ENCODE assay signal across 16 cellular contexts in the genomic region with DNA sequence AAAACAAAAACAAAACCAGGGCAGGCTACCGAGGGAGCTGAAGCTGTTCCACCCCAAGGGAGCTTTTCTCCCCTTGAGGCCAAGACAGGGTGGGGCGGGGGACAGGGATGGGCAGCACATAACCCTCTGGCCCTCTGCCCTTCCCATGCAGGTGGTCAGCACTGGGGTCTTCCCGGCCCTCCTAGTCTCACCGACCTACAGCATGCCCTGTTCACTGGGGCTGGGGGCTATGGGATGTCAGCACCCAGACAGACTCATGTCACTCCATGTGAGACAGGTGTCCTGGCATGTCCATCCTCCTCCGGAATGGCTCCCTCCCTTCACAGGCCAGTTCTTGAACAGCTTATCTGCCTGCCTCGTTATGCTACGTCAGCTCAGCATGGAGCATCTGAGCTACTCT. TPM values are rescaled to one million over a fixed set of nuclear protein-coding genes. Genes with fewer than 3 reads are reported as not detected.
DNase-seq lines count a peak whose midpoint lies in the region; ATAC-seq and TF ChIP-seq lines count a peak whose summit lies in the region.
"Had no signal": no experiment of that assay in that cellular context is flagged by ENCODE, and none has a peak within 500 bp of the region (broad histone marks: within the 10 kb centered on the region; RNA-seq: fewer than 3 reads in every experiment).

No MANE protein-coding gene starts in this region.

- no peak overlapping the region for H3K9ac ChIP-seq in IMR-90 (ENCODE audit: low read depth, low read length)
- H3K9ac ChIP-seq: BLaER1 treated with 17β-estradiol and CSF1 and Interleukin-3, amounts not matched to agents 10 nM and 100 nM had no signal

- peaks cover 29% of the 10 kb centered on the region for H3K36me3 Mint-ChIP-seq in brain
- H3K36me3 Mint-ChIP-seq: CD8-positive, alpha-beta T cell had no signal

- no peak overlapping the region for H2AK5ac ChIP-seq in IMR-90 (ENCODE audit: low read depth, low read length)

- no CpG with 5 or more reads among the region's 7 CpGs for WGBS in IMR-90 (ENCODE audit: extremely low coverage in 2 of 2, insufficient read length in 1 of 2), 2 experiments

- H3K36me3 ChIP-seq in IMR-90 (ENCODE audit: control insufficient read depth, insufficient read depth, low read length) = no peaks in the 10 kb centered on the region
- H3K36me3 ChIP-seq: BLaER1 treated with 17β-estradiol and CSF1 and Interleukin-3, amounts not matched to agents 10 nM and 100 nM; HAP-1 had no signal

- H2BK120ac ChIP-seq in IMR-90 (ENCODE audit: low read depth, low read length) = no peak overlapping the region

- H4K5ac ChIP-seq in IMR-90 (ENCODE audit: low read depth, low read length) = no peak overlapping the region

- H3K9me3 Mint-ChIP-seq in brain = peaks cover 0 to 7% (median 3%) of the 10 kb centered on the region in 5 experiments
- no peaks in the 10 kb centered on the region for H3K9me3 Mint-ChIP-seq in stimulated activated naive CD8-positive, alpha-beta T cell treated with anti-CD3 and anti-CD28 coated beads, Interleukin-15, amount 100 ng/mL, for 72 hours

- in situ Hi-C loops in IMR-90 (cut with MboI; ENCODE audit: low sequenced_read_pairs) = no loop called here

- H3K4me3 Mint-ChIP-seq in brain = no peak overlapping the region
- H3K4me3 Mint-ChIP-seq in stimulated activated naive CD8-positive, alpha-beta T cell treated with anti-CD3 and anti-CD28 coated beads, Interleukin-15, amount 100 ng/mL, for 72 hours = no peak overlapping the region
- H3K4me3 Mint-ChIP-seq: B cell; CD8-positive, alpha-beta T cell; IgD-negative memory B cell had no signal

- no peak overlapping the region for H3K4me2 ChIP-seq in IMR-90 (ENCODE audit: low read depth, low read length)

- no peak overlapping the region for H3K18ac ChIP-seq in IMR-90 (ENCODE audit: low read depth, low read length)

- BruUV-seq in IMR-90 (replicated peaks; lab: Mats Ljungman, UMichigan) = no TSS peak

- no peak overlapping the region for H4K8ac ChIP-seq in IMR-90 (ENCODE audit: low read depth in 2 of 2, low read length in 2 of 2)

- no peak overlapping the region for H3K23ac ChIP-seq in IMR-90 (ENCODE audit: low read depth, low read length)

- H3K27ac ChIP-seq in IMR-90 (ENCODE audit: insufficient read depth, low read length) = no peak overlapping the region
- H3K27ac ChIP-seq: BLaER1 treated with 17β-estradiol and CSF1 and Interleukin-3, amounts not matched to agents 10 nM and 100 nM had no signal

- no peaks in the 10 kb centered on the region for H3K4me1 ChIP-seq in IMR-90 (ENCODE audit: control insufficient read depth, insufficient read depth, low read length)
- H3K4me1 ChIP-seq: HAP-1 had no signal

- H4K91ac ChIP-seq in IMR-90 (ENCODE audit: insufficient read depth, low read depth, low read length) = no peak overlapping the region

- no peaks in the 10 kb centered on the region for H3K9me1 ChIP-seq in IMR-90 (ENCODE audit: insufficient read depth, low read length)

- ATAC-seq in IMR-90 (ENCODE audit: low read depth) = no peak
- no peak for ATAC-seq in HG03354 (IDR thresholded peaks at IDR 0.05; ENCODE audit: poor library complexity, severe bottlenecking, unreplicated experiment)
- no peak for ATAC-seq in stimulated activated naive CD8-positive, alpha-beta T cell treated with anti-CD3 and anti-CD28 coated beads, Interleukin-15, amount 100 ng/mL, for 72 hours
- ATAC-seq: CD8-positive, alpha-beta T cell; GM12878 had no signal

- H2AK9ac ChIP-seq in IMR-90 (replicated peaks; ENCODE audit: low read depth, low read length, poor library complexity) = no peak overlapping the region

- peaks cover 10% of the 10 kb centered on the region for H3K27me3 Mint-ChIP-seq in brain
- peaks cover 25% of the 10 kb centered on the region for H3K27me3 Mint-ChIP-seq in stimulated activated naive CD8-positive, alpha-beta T cell treated with anti-CD3 and anti-CD28 coated beads, Interleukin-15, amount 100 ng/mL, for 72 hours

- H3K14ac ChIP-seq in IMR-90 (replicated peaks; ENCODE audit: low read depth, low read length) = no peak overlapping the region

- dilution Hi-C loops in IMR-90 (cut with HindIII; ENCODE audit: low sequenced_read_pairs, unreplicated experiment) = no loop called here

- POLR2A ChIA-PET in IMR-90 (lab: Charles Lee; ENCODE audit: unreplicated experiment) = no interaction called here

- no peak overlapping the region for H3K4ac ChIP-seq in IMR-90 (ENCODE audit: low read depth, low read length)

- no peak for TF ChIP-seq RAD21 in IMR-90 (IDR thresholded peaks at IDR 0.05; ENCODE audit: low read length)

- no peak overlapping the region for H3K4me3 ChIP-seq in IMR-90 (ENCODE audit: insufficient read depth, low read depth, low read length)
- H3K4me3 ChIP-seq: BLaER1 treated with 17β-estradiol and CSF1 and Interleukin-3, amounts not matched to agents 10 nM and 100 nM; GM12878; HAP-1 had no signal

- no peak overlapping the region for H2BK5ac ChIP-seq in IMR-90 (ENCODE audit: low read depth, low read length, poor library complexity, severe bottlenecking)

- TF ChIP-seq POLR2A in IMR-90 (IDR thresholded peaks at IDR 0.05; ENCODE audit: low read depth, low read length) = no peak

- H2BK20ac ChIP-seq in IMR-90 (ENCODE audit: low read depth, low read length) = no peak overlapping the region

- no peak overlapping the region for H3K56ac ChIP-seq in IMR-90 (ENCODE audit: extremely low read depth, insufficient read depth, low read length)

- TF ChIP-seq CTCF in IMR-90 (conservative IDR thresholded peaks at IDR 0.05; ENCODE audit: low read depth, low read length) (no peak), brain (conservative IDR thresholded peaks at IDR 0.05) (no peak)

- no peaks in the 10 kb centered on the region for H4K20me1 ChIP-seq in IMR-90 (ENCODE audit: insufficient read depth, low read length)

- peaks cover 2% of the 10 kb centered on the region; the same call in 1 of the 2 replicates for H3K27me3 ChIP-seq in IMR-90 (ENCODE audit: control insufficient read depth, insufficient read depth, low read length)
- H3K27me3 ChIP-seq: BLaER1 treated with 17β-estradiol and CSF1 and Interleukin-3, amounts not matched to agents 10 nM and 100 nM had no signal

- H3K79me1 ChIP-seq in IMR-90 (ENCODE audit: low read depth in 1 of 2, low read length in 2 of 2) = no peaks in the 10 kb centered on the region

- intact Hi-C loops in IMR-90 (cut with micrococcal nuclease) = no loop called here

- CTCF ChIA-PET in IMR-90 (lab: Yijun Ruan, JAX) = no interaction called here

- H3K27ac Mint-ChIP-seq in brain = peak overlapping the region; percentile 70 to 91 (median 77)
- H3K27ac Mint-ChIP-seq in stimulated activated naive CD8-positive, alpha-beta T cell treated with anti-CD3 and anti-CD28 coated beads, Interleukin-15, amount 100 ng/mL, for 72 hours = no peak overlapping the region
- H3K27ac Mint-ChIP-seq: B cell; CD8-positive, alpha-beta T cell; IgD-negative memory B cell had no signal

- no peak overlapping the region for H2BK15ac ChIP-seq in IMR-90 (ENCODE audit: low read depth, low read length)

- H3K9me3 ChIP-seq in IMR-90 (ENCODE audit: control insufficient read depth, insufficient read depth, low read length) = no peaks in the 10 kb centered on the region
- H3K9me3 ChIP-seq: HAP-1 had no signal

- H2AFZ ChIP-seq in IMR-90 (replicated peaks; ENCODE audit: low read length, poor library complexity) = peak overlapping the region; percentile 44

- peaks cover 61% of the 10 kb centered on the region for H3K4me1 Mint-ChIP-seq in brain
- H3K4me1 Mint-ChIP-seq in stimulated activated naive CD8-positive, alpha-beta T cell treated with anti-CD3 and anti-CD28 coated beads, Interleukin-15, amount 100 ng/mL, for 72 hours = peaks cover 8% of the 10 kb centered on the region
- H3K4me1 Mint-ChIP-seq: B cell, IgD-negative memory B cell had no signal

- DNase-seq in IMR-90 (no peak), retina (peak; percentile 39)
- DNase-seq in stimulated activated naive CD8-positive, alpha-beta T cell treated with anti-CD3 and anti-CD28 coated beads, Interleukin-15, amount 100 ng/mL, for 72 hours = no peak
- DNase-seq in activated T-cell treated with anti-CD3 and anti-CD28 coated beads, Interleukin-2, amount 50 U/mL, for 1 hour = no peak
- DNase-seq: Calu3; CD8-positive, alpha-beta T cell; DMS79 treated with DMSO at 0.1 percent for 48 hours had no signal

TF ChIP-seq in IMR-90, 13 proteins besides CTCF, POLR2A, EP300 and RAD21:
- TF ChIP-seq, protein P1, sequence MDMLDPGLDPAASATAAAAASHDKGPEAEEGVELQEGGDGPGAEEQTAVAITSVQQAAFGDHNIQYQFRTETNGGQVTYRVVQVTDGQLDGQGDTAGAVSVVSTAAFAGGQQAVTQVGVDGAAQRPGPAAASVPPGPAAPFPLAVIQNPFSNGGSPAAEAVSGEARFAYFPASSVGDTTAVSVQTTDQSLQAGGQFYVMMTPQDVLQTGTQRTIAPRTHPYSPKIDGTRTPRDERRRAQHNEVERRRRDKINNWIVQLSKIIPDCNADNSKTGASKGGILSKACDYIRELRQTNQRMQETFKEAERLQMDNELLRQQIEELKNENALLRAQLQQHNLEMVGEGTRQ (IDR thresholded peaks at IDR 0.05; ENCODE audit: low read depth, low read length) = no peak
- TF ChIP-seq, protein P2, sequence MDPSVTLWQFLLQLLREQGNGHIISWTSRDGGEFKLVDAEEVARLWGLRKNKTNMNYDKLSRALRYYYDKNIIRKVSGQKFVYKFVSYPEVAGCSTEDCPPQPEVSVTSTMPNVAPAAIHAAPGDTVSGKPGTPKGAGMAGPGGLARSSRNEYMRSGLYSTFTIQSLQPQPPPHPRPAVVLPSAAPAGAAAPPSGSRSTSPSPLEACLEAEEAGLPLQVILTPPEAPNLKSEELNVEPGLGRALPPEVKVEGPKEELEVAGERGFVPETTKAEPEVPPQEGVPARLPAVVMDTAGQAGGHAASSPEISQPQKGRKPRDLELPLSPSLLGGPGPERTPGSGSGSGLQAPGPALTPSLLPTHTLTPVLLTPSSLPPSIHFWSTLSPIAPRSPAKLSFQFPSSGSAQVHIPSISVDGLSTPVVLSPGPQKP (IDR thresholded peaks at IDR 0.05; ENCODE audit: borderline replicate concordance, low read depth, low read length) = no peak
- TF ChIP-seq BHLHE40 (IDR thresholded peaks at IDR 0.05; ENCODE audit: low read depth, low read length) = no peak
- no peak for TF ChIP-seq RFX5 (IDR thresholded peaks at IDR 0.05; ENCODE audit: low read depth, low read length)
- no peak for TF ChIP-seq FOS (IDR thresholded peaks at IDR 0.05; ENCODE audit: low read depth, low read length)
- TF ChIP-seq MAFK (IDR thresholded peaks at IDR 0.05; ENCODE audit: low read depth, low read length) = no peak
- TF ChIP-seq SMC3 (IDR thresholded peaks at IDR 0.05; ENCODE audit: low read depth, low read length) = no peak

RNA-seq across cellular contexts. Expression of a gene that starts 51.7 kb away (rescaled TPM):
- total RNA-seq in IMR-90 (2012; rRNA removed) = not detected in 2 replicates
- polyA plus RNA-seq in IMR-90 (2012; rRNA removed) (not detected in 2 replicates), brain (ENCODE audit: insufficient read depth, low read depth, low replicate concordance) (9.6 TPM)
- polyA plus RNA-seq in IMR-90 (2012; cell fraction: cytosol; rRNA removed) = not detected in 2 replicates
- not detected in 2 replicates for polyA plus RNA-seq in IMR-90 (2012; cell fraction: nucleus; rRNA removed; ENCODE audit: low replicate concordance)
- total RNA-seq: A172, H4 had no signal
- polyA plus RNA-seq: IgD-negative memory B cell had no signal

Comparison
In these comparisons a context has a peak if more than half of its experiments do, and no peak if none do; other contexts are left out.
1. H3K27ac Mint-ChIP-seq: peak in brain (5 of 5); none in stimulated activated naive CD8-positive, alpha-beta T cell treated with anti-CD3 and anti-CD28 coated beads, Interleukin-15, amount 100 ng/mL, for 72 hours (0 of 2).
2. RNA of a gene that starts 51.7 kb away (polyA plus RNA-seq): 9.6 TPM in brain (single experiment); not detected in IMR-90; every median in the first group is over 10 times any median in the second.